ENCODE assay signal across 19 cellular contexts in genomic region chr9:127292415-127292814, GRCh38. TPM values are rescaled to one million over a fixed set of nuclear protein-coding genes. Genes with fewer than 3 reads are reported as not detected.
DNase-seq lines count a peak whose midpoint lies in the region; ATAC-seq and TF ChIP-seq lines count a peak whose summit lies in the region.
"Had no signal": no experiment of that assay in that cellular context is flagged by ENCODE, and none has a peak within 500 bp of the region (broad histone marks: within the 10 kb centered on the region; RNA-seq: fewer than 3 reads in every experiment).

No MANE protein-coding gene starts in this region.

- ATAC-seq in Right ventricle myocardium inferior (no peak), sciatic nerve (peak; percentile 38), gastroesophageal sphincter (no peak)
- ATAC-seq: CD8-positive, alpha-beta T cell had no signal

- 97% methylated on average over 4 of the region's 4 CpGs; no CpG with 5 or more reads in 1 of the 2 donors for WGBS in gastroesophageal sphincter (ENCODE audit: low coverage in 1 of 2), 2 donors

- no peaks in the 10 kb centered on the region for H3K36me3 ChIP-seq in left ventricle myocardium inferior
- no peaks in the 10 kb centered on the region for H3K36me3 ChIP-seq in ascending aorta
- H3K36me3 ChIP-seq in tibial artery, result no peaks in the 10 kb centered on the region
- H3K36me3 ChIP-seq in gastroesophageal sphincter, result peaks cover 0 to 10% of the 10 kb centered on the region in 2 donors

- H3K4me1 ChIP-seq in left ventricle myocardium inferior, result peaks cover 53% of the 10 kb centered on the region
- H3K4me1 ChIP-seq in ascending aorta, result no peaks in the 10 kb centered on the region
- peaks cover 0 to 61% (median 37%) of the 10 kb centered on the region in 4 donors for H3K4me1 ChIP-seq in tibial artery
- H3K4me1 ChIP-seq in gastroesophageal sphincter, result no peaks in the 10 kb centered on the region
- H3K4me1 ChIP-seq: BLaER1, Caco-2 had no signal

- DNase-seq in left ventricle myocardium inferior (no peak), Right ventricle myocardium inferior (ENCODE audit: missing footprints) (no peak), ascending aorta (ENCODE audit: low spot score in 2 of 2) (no peak), sciatic nerve (ENCODE audit: low spot score) (no peak), tibial artery (peak in 1 of 2 donors; percentile 44), epidermal melanocyte (ENCODE audit: insufficient read length, low spot score) (no peak), superior temporal gyrus (ENCODE audit: extremely low spot score) (no peak)
- DNase-seq: Caco-2; CD4-positive, CD25-positive, alpha-beta regulatory T cell; CD8-positive, alpha-beta T cell; DMS153; DND-41; GM23248; H7; HCEC 1CT had no signal

- no peak for TF ChIP-seq EP300 in gastroesophageal sphincter (IDR thresholded peaks at IDR 0.05)

- H3K9me3 ChIP-seq in left ventricle myocardium inferior (replicated peaks) (no peaks in the 10 kb centered on the region), ascending aorta (no peaks in the 10 kb centered on the region), tibial artery (no peaks in the 10 kb centered on the region), gastroesophageal sphincter (no peaks in the 10 kb centered on the region)
- H3K9me3 ChIP-seq: BLaER1, Caco-2 had no signal

- intact Hi-C loops in left ventricle myocardium inferior (cut with micrococcal nuclease), result no loop called here
- intact Hi-C loops in Right ventricle myocardium inferior (cut with DNase I), result no loop called here
- intact Hi-C loops in ascending aorta (cut with DNase I), result no loop called here
- intact Hi-C loops in sciatic nerve (cut with DNase I), result no loop called here
- intact Hi-C loops in tibial artery (cut with DNase I; ENCODE audit: low total_unique reads), result no loop called here

- H3K27me3 ChIP-seq in left ventricle myocardium inferior (ENCODE audit: low read depth) (no peaks in the 10 kb centered on the region), ascending aorta (no peaks in the 10 kb centered on the region), tibial artery (no peaks in the 10 kb centered on the region), gastroesophageal sphincter (no peaks in the 10 kb centered on the region)
- H3K27me3 ChIP-seq: BLaER1 had no signal

- peak overlapping the region; percentile 56 for H3K27ac ChIP-seq in left ventricle myocardium inferior (replicated peaks)
- H3K27ac ChIP-seq in ascending aorta, result peak overlapping the region; percentile 17 to 23
- H3K27ac ChIP-seq in tibial artery, result peak overlapping the region; percentile 69 to 71
- H3K27ac ChIP-seq in gastroesophageal sphincter, result no peak overlapping the region
- H3K27ac ChIP-seq: 22Rv1, BLaER1, C4-2B, GM23248 had no signal

- H3K4me3 ChIP-seq in left ventricle myocardium inferior, result no peak overlapping the region
- H3K4me3 ChIP-seq in ascending aorta, result no peak overlapping the region
- no peak overlapping the region for H3K4me3 ChIP-seq in tibial artery
- no peak overlapping the region for H3K4me3 ChIP-seq in gastroesophageal sphincter
- H3K4me3 ChIP-seq: BLaER1, GM23248 had no signal

- no peak for TF ChIP-seq POLR2A in gastroesophageal sphincter (IDR thresholded peaks at IDR 0.05)

- no peak for TF ChIP-seq CTCF in left ventricle myocardium inferior (IDR thresholded peaks at IDR 0.05; ENCODE audit: borderline replicate concordance)
- TF ChIP-seq CTCF in ascending aorta (IDR thresholded peaks at IDR 0.05), result no peak
- TF ChIP-seq CTCF in tibial artery (IDR thresholded peaks at IDR 0.05), result no peak
- TF ChIP-seq CTCF in gastroesophageal sphincter (IDR thresholded peaks at IDR 0.05), result no peak

RNA-seq across cellular contexts. Expression of gene GARNL3, which starts 27.8 kb away (rescaled TPM):
- 22.9 TPM for total RNA-seq in left ventricle myocardium inferior
- total RNA-seq in Right ventricle myocardium inferior, result 13.1 TPM
- total RNA-seq in ascending aorta, result 162 TPM
- 33.7 TPM for total RNA-seq in sciatic nerve
- 10 to 100 TPM in 2 of 4 donors, 1 to 10 TPM in 2; 4.7 to 29.3 (median 11.3) TPM for total RNA-seq in gastroesophageal sphincter

Comparison
In these comparisons a context has a peak if more than half of its experiments do, and no peak if none do; other contexts are left out.
1. H3K27ac ChIP-seq: peak in left ventricle myocardium inferior (single experiment), ascending aorta (2 of 2) and tibial artery (2 of 2); none in gastroesophageal sphincter (0 of 4).